Comparison of ENCODE assay signal across 19 cellular contexts in the genomic region with DNA sequence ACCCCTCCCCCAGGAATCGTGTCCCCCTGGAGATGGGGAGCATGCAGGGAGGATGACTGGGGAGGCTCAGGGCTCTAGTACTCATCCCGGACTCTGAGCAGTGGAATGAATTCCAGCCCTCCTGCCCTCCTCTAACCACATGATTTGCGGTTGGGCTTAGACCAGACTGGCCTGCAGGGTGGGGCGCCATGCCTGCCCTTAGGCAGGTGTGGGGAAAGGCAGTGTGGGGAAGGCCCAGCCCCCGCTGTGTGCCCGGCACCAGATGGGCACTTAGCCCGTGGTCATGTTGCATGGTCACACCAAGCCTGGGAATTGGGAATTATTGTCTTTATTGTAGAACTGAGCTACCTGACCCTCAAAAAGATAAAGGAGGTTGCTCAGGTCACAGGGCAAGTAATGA.
"Had no signal": no experiment of that assay in that cellular context is flagged by ENCODE, and none has a peak within 500 bp of the region (broad histone marks: within the 10 kb centered on the region; RNA-seq: fewer than 3 reads in every experiment).

No MANE protein-coding gene starts in this region.

- H3K36me3 ChIP-seq: colonic mucosa, esophagus muscularis mucosa, left lung, thyroid gland, vagina had no signal

- DNase-seq: activated CD4-positive, alpha-beta memory T cell treated with anti-CD3 and anti-CD28 coated beads for 36 hours; activated CD4-positive, alpha-beta T cell treated with anti-CD3 and anti-CD28 coated beads for 1 hour; activated gamma-delta T cell; activated T-cell treated with anti-CD3 and anti-CD28 coated beads, Interleukin-2, amount 50 U/mL, for 48 hours; amniotic stem cell; central memory CD4-positive, alpha-beta T cell; colonic mucosa; left lung; nucleus accumbens; stimulated activated CD4-positive, alpha-beta T cell treated with anti-CD3 and anti-CD28 coated beads, Interleukin-15, amount 100 ng/mL, for 24 hours; stimulated activated CD4-positive, alpha-beta T cell treated with anti-CD3 and anti-CD28 coated beads, Interleukin-4, amount 100 ng/mL, for 1 hour; stimulated activated naive B cell treated with anti-CD40 and anti-IgM and Interleukin-4, amounts not matched to agents 10 μg/mL and 1 μg/mL and 100 μg/mL, for 72 hours; T-helper 9 cell; thyroid gland had no signal

- H3K27ac ChIP-seq: colonic mucosa, esophagus muscularis mucosa, hepatocyte, left lung, skin epidermis, thyroid gland, vagina had no signal

- H3K9me3 ChIP-seq: colonic mucosa, esophagus muscularis mucosa, left lung, thyroid gland, vagina had no signal

- ATAC-seq: activated naive CD4-positive, alpha-beta T cell treated with anti-CD3 and anti-CD28 coated beads, Interleukin-2, amount 50 U/mL, for 72 hours; left lung; stimulated activated naive B cell treated with anti-CD40 and anti-IgM and Interleukin-4, amounts not matched to agents 10 μg/mL and 1 μg/mL and 100 μg/mL, for 72 hours had no signal

- H3K4me1 ChIP-seq: colonic mucosa, thyroid gland, vagina had no signal

- H3K4me3 ChIP-seq: colonic mucosa, esophagus muscularis mucosa, hepatocyte, left lung, skin epidermis, thyroid gland, vagina had no signal

- H3K27me3 ChIP-seq: colonic mucosa, hepatocyte, thyroid gland, vagina had no signal
